In the genomic region with DNA sequence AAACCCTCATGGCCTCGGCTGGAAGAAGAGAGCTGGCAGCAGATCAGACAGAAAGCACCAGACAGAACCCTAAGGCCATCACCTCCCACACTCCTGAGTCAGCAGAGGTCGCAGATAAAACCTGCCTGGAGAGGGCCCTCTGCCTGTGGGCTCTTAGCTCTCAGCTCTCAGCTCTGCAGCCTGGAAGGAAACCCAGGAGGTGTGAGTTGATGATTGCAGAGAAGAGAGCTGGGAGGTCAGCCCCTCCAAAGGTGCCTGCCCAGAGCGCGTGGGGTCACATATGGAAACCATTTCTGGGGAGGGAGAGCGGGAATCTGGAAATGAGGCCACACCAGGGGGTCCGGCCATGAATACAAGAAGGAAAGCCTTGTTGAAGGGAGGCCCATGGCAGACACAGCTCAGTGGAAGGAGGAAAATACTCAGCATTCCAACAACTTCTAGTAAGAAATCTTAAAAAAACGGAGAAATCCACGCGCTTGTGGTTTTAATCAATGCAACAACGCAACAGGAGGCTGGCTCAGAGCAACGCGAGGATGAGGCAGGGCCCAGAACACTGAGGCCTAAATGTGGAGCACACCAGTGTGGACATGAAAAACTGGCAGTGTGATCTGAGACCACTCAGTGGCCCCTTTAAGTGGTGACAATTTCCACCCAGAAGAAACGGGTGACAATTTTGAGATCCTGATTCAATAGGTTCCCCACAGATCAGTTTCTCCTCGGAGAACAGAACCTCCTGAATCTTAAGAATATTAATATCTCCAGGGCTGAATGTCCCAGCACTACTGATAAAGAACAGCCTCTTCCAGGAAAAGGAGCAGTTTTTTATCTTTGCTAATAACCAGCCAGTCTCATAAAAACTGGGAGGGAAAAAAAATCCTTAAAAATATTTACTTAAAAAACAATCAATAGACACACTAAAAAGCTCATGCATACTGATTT, we compare ENCODE assay signal across 10 cellular contexts. TPM values are rescaled to one million over a fixed set of nuclear protein-coding genes. Genes with fewer than 3 reads are reported as not detected.
DNase-seq lines count a peak whose midpoint lies in the region; ATAC-seq and TF ChIP-seq lines count a peak whose summit lies in the region.
"Had no signal": no experiment of that assay in that cellular context is flagged by ENCODE, and none has a peak within 500 bp of the region (broad histone marks: within the 10 kb centered on the region; RNA-seq: fewer than 3 reads in every experiment).

No MANE protein-coding gene starts in this region.

- no peaks in the 10 kb centered on the region for H3K36me3 ChIP-seq in KOPT-K1 (ENCODE audit: insufficient read depth, low read length)

- peak overlapping the region; percentile 29 for H3K27ac ChIP-seq in KOPT-K1 (ENCODE audit: low read depth, low read length, poor library complexity, severe bottlenecking)

- H3K27ac Mint-ChIP-seq in brain = peak overlapping the region in 3 of 5 experiments; percentile 16 to 60 (median 48)
- H3K27ac Mint-ChIP-seq: CD4-positive, alpha-beta memory T cell had no signal

- H3K4me1 Mint-ChIP-seq in brain = peaks cover 28% of the 10 kb centered on the region
- H3K4me1 Mint-ChIP-seq: CD4-positive, alpha-beta memory T cell had no signal

- peaks cover 0 to 6% (median 0%) of the 10 kb centered on the region in 5 experiments for H3K9me3 Mint-ChIP-seq in brain
- H3K9me3 Mint-ChIP-seq: CD4-positive, alpha-beta memory T cell had no signal

- H3K27me3 Mint-ChIP-seq in brain = peaks cover 3% of the 10 kb centered on the region

- ATAC-seq in HG02938 (IDR thresholded peaks at IDR 0.05; ENCODE audit: unreplicated experiment) = no peak
- ATAC-seq in HG02981 (IDR thresholded peaks at IDR 0.05; ENCODE audit: unreplicated experiment) = no peak

- CTCF ChIA-PET in AG04449 (lab: Yijun Ruan, JAX) = interaction anchor here (0.6 to 6.2 kb wide), 55 partner anchors 10 to 780 kb away, joined by 3 to 102 read pairs (median 4); no protein-coding TSS in a partner anchor

- no peak overlapping the region for H3K4me3 Mint-ChIP-seq in brain
- H3K4me3 Mint-ChIP-seq: CD4-positive, alpha-beta memory T cell had no signal

- peak; percentile 5 for TF ChIP-seq CTCF in AG04449 (IDR thresholded peaks at IDR 0.05; ENCODE audit: insufficient read depth, low read length, missing control alignments)
- no peak for TF ChIP-seq CTCF in brain (conservative IDR thresholded peaks at IDR 0.05)

- no peak overlapping the region for H3K4me3 ChIP-seq in AG04449 (ENCODE audit: low read depth, low read length)

- DNase-seq in AG04449 (ENCODE audit: low read depth, low spot score) = no peak
- peak; percentile 83 for DNase-seq in iPS-NIHi7 (ENCODE audit: extremely low spot score)
- DNase-seq in NCI-H187 treated with DMSO at 0.1 percent for 48 hours (lab: John Stamatoyannopoulos, UW) = no peak
- no peak for DNase-seq in NCI-H1105 treated with DMSO at 0.1 percent for 48 hours (lab: John Stamatoyannopoulos, UW)
- DNase-seq: activated CD4-positive, alpha-beta T cell treated with anti-CD3 and anti-CD28 coated beads, Interleukin-2, amount 50 U/mL, for 4 hours had no signal

- no peaks in the 10 kb centered on the region for H3K36me3 Mint-ChIP-seq in brain
- H3K36me3 Mint-ChIP-seq: CD4-positive, alpha-beta memory T cell had no signal

- no peaks in the 10 kb centered on the region for H3K9me3 ChIP-seq in KOPT-K1 (ENCODE audit: insufficient read depth, low read length, poor library complexity, severe bottlenecking)

- POLR2A ChIA-PET in AG04449 (lab: Yijun Ruan, JAX) = interaction anchor here (0.5 kb wide), 1 partner anchor 1679 kb away, joined by 3 read pairs; no protein-coding TSS in a partner anchor

RNA-seq across cellular contexts. Expression of a gene that starts 45.7 kb away (rescaled TPM):
- 51.1 TPM for polyA plus RNA-seq in brain (ENCODE audit: insufficient read depth, low read depth, low replicate concordance)
